In the genomic region with DNA sequence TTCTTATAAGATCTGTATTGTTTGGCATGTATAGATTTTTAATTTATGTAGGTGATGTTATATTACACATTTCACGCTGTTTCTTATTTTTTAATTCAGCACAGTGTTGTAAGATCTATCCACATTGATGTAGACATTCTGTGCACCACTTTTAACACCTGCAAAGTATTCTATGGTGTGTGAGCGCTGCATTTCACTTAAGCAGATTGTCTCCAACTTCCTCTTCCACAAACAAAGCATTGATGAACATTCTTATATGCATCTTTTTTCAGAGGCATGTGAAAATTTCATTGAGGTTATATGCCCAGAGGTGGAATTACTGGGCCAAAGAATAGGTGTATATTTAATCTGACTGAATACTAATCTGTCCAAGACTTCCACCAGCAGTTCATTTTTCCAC, we compare ENCODE assay signal across 24 cellular contexts. TPM values are rescaled to one million over a fixed set of nuclear protein-coding genes. Genes with fewer than 3 reads are reported as not detected.
DNase-seq lines count a peak whose midpoint lies in the region; ATAC-seq, FAIRE-seq and TF ChIP-seq lines count a peak whose summit lies in the region.
"Had no signal": no experiment of that assay in that cellular context is flagged by ENCODE, and none has a peak within 500 bp of the region (broad histone marks: within the 10 kb centered on the region; RNA-seq: fewer than 3 reads in every experiment).

No MANE protein-coding gene starts in this region.

- H3K4me3 ChIP-seq in BLaER1: no peak overlapping the region
- peak overlapping the region; percentile 24 for H3K4me3 ChIP-seq in DOHH2 (ENCODE audit: low read length)
- no peak overlapping the region for H3K4me3 ChIP-seq in OCI-LY1 (ENCODE audit: low read depth, low read length, poor library complexity, severe bottlenecking)
- H3K4me3 ChIP-seq in GM12878: no peak overlapping the region
- H3K4me3 ChIP-seq: K562 had no signal

- no peak for TF ChIP-seq CTCF in DOHH2 (IDR thresholded peaks at IDR 0.05; ENCODE audit: low read depth, low read length, poor library complexity, severe bottlenecking)
- TF ChIP-seq CTCF in OCI-LY1 (IDR thresholded peaks at IDR 0.05; ENCODE audit: low read length): no peak
- TF ChIP-seq CTCF in GM12878 (IDR thresholded peaks at IDR 0.05 in 2 of 3, conservative IDR thresholded peaks at IDR 0.05 in 1 of 3; ENCODE audit: control insufficient read depth in 2 of 3, extremely low read depth in 1 of 3, insufficient read depth in 1 of 3, low read depth in 3 of 3, low read length in 3 of 3): no peak

- no peaks in the 10 kb centered on the region for H3K9me2 ChIP-seq in DOHH2 (replicated peaks; ENCODE audit: control insufficient read depth, low read length)
- H3K9me2 ChIP-seq in OCI-LY1 (ENCODE audit: low read depth, low read length): no peaks in the 10 kb centered on the region

- RAD21 ChIA-PET in GM12878 (lab: Charles Lee; ENCODE audit: unreplicated experiment): interaction anchor here (1.3 to 1.9 kb wide), 2 partner anchors 13 to 35 kb away, joined by 4 to 9 read pairs; no protein-coding TSS in a partner anchor

- H4K20me1 ChIP-seq in BLaER1 (no peaks in the 10 kb centered on the region), DOHH2 (ENCODE audit: control insufficient read depth, insufficient read depth, low read depth, low read length) (peaks cover 3% of the 10 kb centered on the region; the same call in 1 of the 2 replicates), OCI-LY1 (ENCODE audit: insufficient read depth, low read length) (no peaks in the 10 kb centered on the region), GM12878 (ENCODE audit: control insufficient read depth, insufficient read depth) (no peaks in the 10 kb centered on the region)

- WGBS in GM12878 (ENCODE audit: insufficient coverage, insufficient replicate concordance, low lambda C conversion rate, missing lambda C conversion rate): 50% methylated on average over 2 of the region's 2 CpGs

- SMC1A ChIA-PET in GM12878 (lab: Charles Lee; ENCODE audit: uncharacterized antibody, unreplicated experiment): interaction anchor here (1.3 to 6.2 kb wide), 4 partner anchors 8 to 40 kb away, joined by 6 to 105 read pairs (median 14); no protein-coding TSS in a partner anchor

- H3K79me2 ChIP-seq in DOHH2 (ENCODE audit: control insufficient read depth, low read length): peaks cover 36% of the 10 kb centered on the region
- peaks cover 26% of the 10 kb centered on the region for H3K79me2 ChIP-seq in OCI-LY1 (ENCODE audit: insufficient read depth, low read length)
- peaks cover 29% of the 10 kb centered on the region for H3K79me2 ChIP-seq in GM12878 (ENCODE audit: control insufficient read depth, insufficient read depth, low read length)

- H3K36me3 ChIP-seq in BLaER1 (no peaks in the 10 kb centered on the region), DOHH2 (ENCODE audit: control insufficient read depth, low read length) (peaks cover 24% of the 10 kb centered on the region), OCI-LY1 (ENCODE audit: insufficient read depth, low read length) (peaks cover 21% of the 10 kb centered on the region), GM12878 (ENCODE audit: control insufficient read depth in 2 of 2, insufficient read depth in 2 of 2, low read length in 1 of 2) (no peaks in the 10 kb centered on the region)

- no peak for TF ChIP-seq RAD21 in GM12878 (IDR thresholded peaks at IDR 0.05; ENCODE audit: insufficient read depth, low read depth, low read length)

- H2AFZ ChIP-seq in OCI-LY1 (ENCODE audit: low read length): no peak overlapping the region
- peak overlapping the region; percentile 33; the same call in 1 of the 2 replicates for H2AFZ ChIP-seq in GM12878 (ENCODE audit: control insufficient read depth, low read depth, low read length)

- POLR2A ChIA-PET in GM12878 (lab: Charles Lee): interaction anchor here (1.1 to 3.5 kb wide), 6 partner anchors 9 to 35 kb away, joined by 3 to 12 read pairs (median 6); no protein-coding TSS in a partner anchor

- ATAC-seq in GM12878 (no peak), HG02840 (IDR thresholded peaks at IDR 0.05; ENCODE audit: low FRiP score, unreplicated experiment) (no peak), left cardiac atrium (no peak)
- ATAC-seq: CD8-positive, alpha-beta T cell; K562; PC-3 had no signal

- H3K27ac ChIP-seq in BLaER1: peak overlapping the region; percentile 100
- peak overlapping the region; percentile 97 for H3K27ac ChIP-seq in DOHH2 (ENCODE audit: low read depth, low read length)
- H3K27ac ChIP-seq in OCI-LY1 (ENCODE audit: low read depth, low read length, poor library complexity, severe bottlenecking): peak overlapping the region; percentile 94
- H3K27ac ChIP-seq in GM12878 (ENCODE audit: control insufficient read depth, insufficient read depth): no peak overlapping the region

- TF ChIP-seq POLR2A in GM12878 (IDR thresholded peaks at IDR 0.05; ENCODE audit: low read depth, low read length): no peak

- H3K9me3 ChIP-seq in BLaER1 (peaks cover 23% of the 10 kb centered on the region), DOHH2 (ENCODE audit: control insufficient read depth, insufficient read depth, low read length) (peaks cover 11% of the 10 kb centered on the region), OCI-LY1 (ENCODE audit: low read length) (0 out of 2 replicates have a peak, but pooled peaks cover 5% of the 10 kb centered on the region), GM12878 (replicated peaks; ENCODE audit: control insufficient read depth, insufficient read depth, low read length) (peaks cover 2% of the 10 kb centered on the region; the same call in 2 of the 3 replicates)

- no TSS peak for BruUV-seq in GM12878 (replicated peaks; lab: Mats Ljungman, UMichigan)

- peak overlapping the region; percentile 88 for H3K4me2 ChIP-seq in BLaER1
- peak overlapping the region; percentile 93 for H3K4me2 ChIP-seq in DOHH2 (ENCODE audit: low read length)
- peak overlapping the region; percentile 26; the same call in 1 of the 2 replicates for H3K4me2 ChIP-seq in OCI-LY1 (ENCODE audit: low read length)
- H3K4me2 ChIP-seq in GM12878 (ENCODE audit: control insufficient read depth, insufficient read depth): no peak overlapping the region

- in situ Hi-C loops in GM12878 (cut with MboI): no loop called here

- no peak for DNase-seq in GM12878 (ENCODE audit: low read depth, low spot score)
- no peak for DNase-seq in left cardiac atrium
- no peak for DNase-seq in OCI-M2 (lab: John Stamatoyannopoulos, UW; ENCODE audit: unreplicated experiment)
- DNase-seq: C1 segment of cervical spinal cord; CD8-positive, alpha-beta T cell; MM.1S; NCI-H1092; NCI-H1436 treated with DMSO at 0.1 percent for 48 hours; NCI-H1930; NCI-H345; NCI-H524; NCI-H82; PC-3; SHP77 had no signal

- FAIRE-seq in GM12878 (lab: Jason Lieb, UNC): no peak
- FAIRE-seq: G401.6, K562 had no signal

- H3K9ac ChIP-seq in BLaER1 (no peak overlapping the region), OCI-LY1 (ENCODE audit: low read length) (peak overlapping the region; percentile 7; the same call in 1 of the 2 replicates), GM12878 (ENCODE audit: control insufficient read depth, insufficient read depth, low read length) (no peak overlapping the region)

- peaks cover 43% of the 10 kb centered on the region for H3K4me1 ChIP-seq in BLaER1
- peaks cover 59% of the 10 kb centered on the region for H3K4me1 ChIP-seq in DOHH2 (ENCODE audit: control insufficient read depth, low read length)
- peaks cover 60% of the 10 kb centered on the region for H3K4me1 ChIP-seq in OCI-LY1 (ENCODE audit: insufficient read depth, low read length, severe bottlenecking)
- peaks cover 17% of the 10 kb centered on the region for H3K4me1 ChIP-seq in GM12878 (ENCODE audit: control insufficient read depth, insufficient read depth, low read length)

- intact Hi-C loops in GM12878 (cut with micrococcal nuclease; ENCODE audit: unreplicated experiment) (no loop called here), left cardiac atrium (cut with DNase I) (no loop called here)

- H3F3A ChIP-seq in DOHH2 (ENCODE audit: control insufficient read depth, insufficient read depth) (peaks cover 15% of the 10 kb centered on the region), OCI-LY1 (ENCODE audit: insufficient read depth, low read length) (no peaks in the 10 kb centered on the region)

- H3K27me3 ChIP-seq in BLaER1: no peaks in the 10 kb centered on the region
- H3K27me3 ChIP-seq in DOHH2 (ENCODE audit: control insufficient read depth, low read length): no peaks in the 10 kb centered on the region
- H3K27me3 ChIP-seq in OCI-LY1 (ENCODE audit: insufficient read depth, low read length): no peaks in the 10 kb centered on the region
- H3K27me3 ChIP-seq in GM12878 (replicated peaks in 1 of 2; ENCODE audit: control insufficient read depth in 2 of 2, insufficient read depth in 2 of 2, low read length in 1 of 2): no peaks in the 10 kb centered on the region

- TF ChIP-seq EP300 in GM12878 (IDR thresholded peaks at IDR 0.05; ENCODE audit: borderline replicate concordance in 1 of 2, control insufficient read depth in 1 of 2, low read depth in 2 of 2, low read length in 2 of 2): no peak

- CTCF ChIA-PET in GM12878 (lab: Yijun Ruan, JAX): interaction anchor here (1.0 to 3.3 kb wide), 3 partner anchors 12 to 64 kb away, joined by 3 to 12 read pairs (median 7); no protein-coding TSS in a partner anchor

TF ChIP-seq in GM12878, 131 proteins besides CTCF, POLR2A, EP300 and RAD21 (continues in another document):
- TF ChIP-seq POLR2AphosphoS2 (IDR thresholded peaks at IDR 0.05; ENCODE audit: low read depth, low read length): no peak
- no peak for TF ChIP-seq HDAC2 (IDR thresholded peaks at IDR 0.05)
- no peak for TF ChIP-seq SUPT20H (IDR thresholded peaks at IDR 0.05; ENCODE audit: borderline replicate concordance, control insufficient read depth, low read depth, low read length)
- no peak for TF ChIP-seq DPF2 (IDR thresholded peaks at IDR 0.05)

RNA-seq across cellular contexts. Expression of a gene that starts 3.4 kb away (rescaled TPM):
- 165 and 176 TPM in 2 replicates for total RNA-seq in GM12878 (2013; cell fraction: nucleolus; rRNA removed)
- total RNA-seq in GM12878 (2014; rRNA removed) (28.7 and 31.2 TPM in 2 replicates), GM12878 (2014; rRNA removed; fragmentation: Illumina TruSeq; extraction: Trizol) (31.9 and 35.1 TPM in 2 replicates), GM12878 (2021) (165 and 169 TPM in 2 replicates), left cardiac atrium (under 1 TPM; 0.10 to 0.21 TPM)
- 175 TPM for polyA plus RNA-seq in GM12878 (2011; ENCODE audit: low read depth)
- polyA plus RNA-seq in GM12878 (2011; rRNA removed) (34.5 and 61.7 TPM in 2 replicates), GM12878 (2014; fragmentation: Illumina TruSeq; extraction: Trizol) (97.7 and 107 TPM in 2 replicates), GM12878 (2014; fragmentation: Nextera tagmentation; extraction: Ambion mirVana) (10 to 100 TPM; 13.1 to 92.7 TPM), GM12878 (2014; rRNA removed) (93.5 and 128 TPM in 2 replicates), GM12878 (2016; fragmentation: Nextera tagmentation; extraction: Ambion mirVana) (10 to 100 TPM; 71.3 to 79.7 TPM)
- polyA plus RNA-seq in GM12878 (2011; cell fraction: cytosol; rRNA removed): 57.8 and 71.0 TPM in 2 replicates
- polyA plus RNA-seq in GM12878 (2011; cell fraction: nucleus; rRNA removed): 98.1 and 141 TPM in 2 replicates
- 246 and 275 TPM in 2 replicates for polyA plus RNA-seq in GM12878 (2012)
- polyA minus RNA-seq in GM12878 (2011; rRNA and poly(A)+ RNA removed): 70.5 and 86.6 TPM in 2 replicates
- polyA minus RNA-seq in GM12878 (2011; cell fraction: cytosol; rRNA and poly(A)+ RNA removed): 55.2 and 55.6 TPM in 2 replicates
- polyA minus RNA-seq in GM12878 (2011; cell fraction: nucleus; rRNA and poly(A)+ RNA removed): 48.6 and 100 TPM in 2 replicates
- total RNA-seq: A673, Daoy, H4, PC-3, RPMI7951 had no signal
- polyA plus RNA-seq: K562 had no signal

Comparison
In these comparisons a context has a peak if more than half of its experiments do, and no peak if none do; other contexts are left out.
1. RNA of a gene that starts 3.4 kb away (total RNA-seq): 28.7 to 176 TPM in GM12878; 0.10 to 0.21 TPM in left cardiac atrium; every median in the first group is over 10 times any median in the second.